8 cellular contexts compared by ENCODE assay signal in the genomic region with DNA sequence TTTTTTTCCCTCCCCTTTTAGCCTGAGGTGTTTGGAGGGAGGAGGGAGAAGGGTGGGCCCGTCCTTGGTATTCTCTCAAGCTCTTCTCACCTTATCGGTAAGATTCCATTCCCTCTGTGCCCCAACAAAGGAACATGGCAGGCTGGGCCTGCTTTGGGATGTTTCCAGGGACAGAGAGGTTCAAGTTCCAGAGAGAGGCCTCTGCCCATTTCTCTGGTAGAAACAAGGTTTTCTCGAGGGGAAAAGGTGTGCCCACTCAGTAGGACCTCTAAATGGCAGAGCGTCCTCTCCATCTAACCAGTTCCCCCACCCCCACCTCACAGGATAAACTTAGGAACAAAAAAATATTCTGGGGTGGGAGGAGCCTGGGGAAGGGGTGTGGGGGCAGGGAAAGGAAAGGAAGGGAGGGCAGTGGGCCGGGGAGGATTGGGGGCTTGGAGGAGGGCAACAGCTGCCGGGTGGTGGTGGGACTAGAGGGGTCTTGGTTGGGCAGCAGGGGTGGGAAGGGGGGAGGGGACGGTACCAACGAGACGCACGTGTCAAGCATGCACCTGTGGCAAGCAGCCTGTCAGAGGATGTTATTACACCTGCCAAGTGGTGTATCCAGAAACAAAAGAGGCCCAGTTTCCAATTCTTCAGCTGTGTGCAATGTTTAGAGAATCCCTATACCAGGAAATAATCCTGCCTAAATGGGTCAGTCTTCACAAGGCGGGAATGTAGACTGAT. TPM values are rescaled to one million over a fixed set of nuclear protein-coding genes. Genes with fewer than 3 reads are reported as not detected.
DNase-seq lines count a peak whose midpoint lies in the region; ATAC-seq, FAIRE-seq and TF ChIP-seq lines count a peak whose summit lies in the region.

No MANE protein-coding gene starts in this region.

- H3K36me3 ChIP-seq in tibial artery = peaks cover 9 to 13% (median 11%) of the 10 kb centered on the region in 3 donors

- H3K27me3 ChIP-seq in mononuclear cell (ENCODE audit: insufficient read depth, low read length) (no peaks in the 10 kb centered on the region), tibial artery (no peaks in the 10 kb centered on the region)

- no peak for TF ChIP-seq EP300 in A549 (IDR thresholded peaks at IDR 0.05)

- 0 out of 6 replicates have a peak, but pooled peaks of 1 of the 2 experiments have one; percentile 1 for ATAC-seq in A549
- no peak for ATAC-seq in GM18909 (IDR thresholded peaks at IDR 0.05; ENCODE audit: poor library complexity, unreplicated experiment)

- H3K4me3 ChIP-seq in A549 = peak overlapping the region; percentile 96
- H3K4me3 ChIP-seq in mononuclear cell (ENCODE audit: low read length) = peak overlapping the region; percentile 99
- peak overlapping the region; percentile 71 to 95 for H3K4me3 ChIP-seq in tibial artery

- POLR2A ChIA-PET in A549 (lab: Yijun Ruan, JAX) (interaction anchor here (1.0 to 6.1 kb wide), 8 partner anchors 20 to 204 kb away, joined by 3 to 51 read pairs (median 11); a partner anchor contains a TSS), RWPE1 (lab: Yijun Ruan, JAX; ENCODE audit: low non-redundant PET) (interaction anchor here (0.9 to 3.0 kb wide), 2 partner anchors 53 to 175 kb away, joined by 4 to 19 read pairs; no protein-coding TSS in a partner anchor)

- intact Hi-C loops in tibial artery (cut with DNase I; ENCODE audit: low total_unique reads) = no loop called here

- CTCF ChIA-PET in A549 (lab: Yijun Ruan, JAX) (interaction anchor here (1.0 to 3.5 kb wide), 13 partner anchors 12 to 184 kb away, joined by 3 to 33 read pairs (median 4); no protein-coding TSS in a partner anchor), RWPE1 (lab: Yijun Ruan, JAX) (interaction anchor here (0.6 to 0.8 kb wide), 3 partner anchors 16 to 54 kb away, joined by 3 to 4 read pairs (median 4); no protein-coding TSS in a partner anchor)

- H3K9me3 ChIP-seq in A549 = no peaks in the 10 kb centered on the region
- no peaks in the 10 kb centered on the region for H3K9me3 ChIP-seq in mononuclear cell (ENCODE audit: low read depth, low read length)
- no peaks in the 10 kb centered on the region for H3K9me3 ChIP-seq in tibial artery

- H3K4me2 ChIP-seq in A549 = peak overlapping the region; percentile 96

- H3K4me1 ChIP-seq in A549 (peaks cover 22% of the 10 kb centered on the region), mononuclear cell (ENCODE audit: insufficient read depth, low read length) (peaks cover 71% of the 10 kb centered on the region), tibial artery (peaks cover 0 to 48% (median 32%) of the 10 kb centered on the region in 4 donors)

- peak; percentile 39 for DNase-seq in A549 (ENCODE audit: low read depth in 1 of 2, low spot score in 1 of 2)
- DNase-seq in GM20000 (ENCODE audit: low spot score) = peak; percentile 22
- no peak for DNase-seq in RWPE1 (ENCODE audit: low spot score)
- peak; percentile 49 for DNase-seq in cerebellar cortex (ENCODE audit: low spot score)
- DNase-seq in tibial artery = peak in 1 of 2 donors; percentile 62
- no peak for DNase-seq in GOT3 (lab: John Stamatoyannopoulos, UW)

- 29% methylated on average over 11 of the region's 11 CpGs for WGBS in A549 (ENCODE audit: missing lambda C conversion rate)

- TF ChIP-seq CTCF in A549 (IDR thresholded peaks at IDR 0.05) (no peak), GM20000 (IDR thresholded peaks at IDR 0.05; ENCODE audit: extremely low read depth, missing control alignments) (no peak), RWPE1 (conservative IDR thresholded peaks at IDR 0.05; ENCODE audit: low read depth) (no peak), tibial artery (IDR thresholded peaks at IDR 0.05) (no peak)

- FAIRE-seq in A549 (lab: Jason Lieb, UNC) = no peak

- peak in 1 of 2 experiments; percentile 12; a peak in 1 of 5 replicates for TF ChIP-seq RAD21 in A549 (conservative IDR thresholded peaks at IDR 0.05 in 1 of 2, IDR thresholded peaks at IDR 0.05 in 1 of 2)

- peak overlapping the region; percentile 96 to 100 for H3K27ac ChIP-seq in A549
- peak overlapping the region; percentile 71 for H3K27ac ChIP-seq in RWPE1
- peak overlapping the region; percentile 94 to 99 for H3K27ac ChIP-seq in tibial artery

- TF ChIP-seq POLR2A in A549 (IDR thresholded peaks at IDR 0.05; ENCODE audit: low read length) = no peak; the same call in 1 of the 2 replicates

TF ChIP-seq in A549, 52 proteins besides CTCF, POLR2A, EP300 and RAD21 (continues in another document):
- TF ChIP-seq ZSCAN20 (CRISPR knock-in tag; IDR thresholded peaks at IDR 0.05) (no peak), NR3C1 (IDR thresholded peaks at IDR 0.05) (no peak), SMC3 (IDR thresholded peaks at IDR 0.05) (0 out of 3 replicates have a peak, but pooled peaks have one; percentile 6), TP53 (CRISPR knock-in tag; IDR thresholded peaks at IDR 0.05) (peak; percentile 62; the same call in 1 of the 2 replicates), ZFP36 (IDR thresholded peaks at IDR 0.05; ENCODE audit: borderline replicate concordance, partially characterized antibody) (no peak), FOSL2 (IDR thresholded peaks at IDR 0.05) (no peak), FOSL2 (CRISPR knock-in tag; IDR thresholded peaks at IDR 0.05) (no peak), MAFK (IDR thresholded peaks at IDR 0.05; ENCODE audit: partially characterized antibody) (no peak), HOXB5 (CRISPR knock-in tag; IDR thresholded peaks at IDR 0.05) (no peak), BHLHE40 (IDR thresholded peaks at IDR 0.05; ENCODE audit: low read depth, low read length) (no peak)
- TF ChIP-seq, protein P1, sequence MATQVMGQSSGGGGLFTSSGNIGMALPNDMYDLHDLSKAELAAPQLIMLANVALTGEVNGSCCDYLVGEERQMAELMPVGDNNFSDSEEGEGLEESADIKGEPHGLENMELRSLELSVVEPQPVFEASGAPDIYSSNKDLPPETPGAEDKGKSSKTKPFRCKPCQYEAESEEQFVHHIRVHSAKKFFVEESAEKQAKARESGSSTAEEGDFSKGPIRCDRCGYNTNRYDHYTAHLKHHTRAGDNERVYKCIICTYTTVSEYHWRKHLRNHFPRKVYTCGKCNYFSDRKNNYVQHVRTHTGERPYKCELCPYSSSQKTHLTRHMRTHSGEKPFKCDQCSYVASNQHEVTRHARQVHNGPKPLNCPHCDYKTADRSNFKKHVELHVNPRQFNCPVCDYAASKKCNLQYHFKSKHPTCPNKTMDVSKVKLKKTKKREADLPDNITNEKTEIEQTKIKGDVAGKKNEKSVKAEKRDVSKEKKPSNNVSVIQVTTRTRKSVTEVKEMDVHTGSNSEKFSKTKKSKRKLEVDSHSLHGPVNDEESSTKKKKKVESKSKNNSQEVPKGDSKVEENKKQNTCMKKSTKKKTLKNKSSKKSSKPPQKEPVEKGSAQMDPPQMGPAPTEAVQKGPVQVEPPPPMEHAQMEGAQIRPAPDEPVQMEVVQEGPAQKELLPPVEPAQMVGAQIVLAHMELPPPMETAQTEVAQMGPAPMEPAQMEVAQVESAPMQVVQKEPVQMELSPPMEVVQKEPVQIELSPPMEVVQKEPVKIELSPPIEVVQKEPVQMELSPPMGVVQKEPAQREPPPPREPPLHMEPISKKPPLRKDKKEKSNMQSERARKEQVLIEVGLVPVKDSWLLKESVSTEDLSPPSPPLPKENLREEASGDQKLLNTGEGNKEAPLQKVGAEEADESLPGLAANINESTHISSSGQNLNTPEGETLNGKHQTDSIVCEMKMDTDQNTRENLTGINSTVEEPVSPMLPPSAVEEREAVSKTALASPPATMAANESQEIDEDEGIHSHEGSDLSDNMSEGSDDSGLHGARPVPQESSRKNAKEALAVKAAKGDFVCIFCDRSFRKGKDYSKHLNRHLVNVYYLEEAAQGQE (IDR thresholded peaks at IDR 0.05) = peak; percentile 23; the same call in 1 of the 2 replicates
- TF ChIP-seq, protein P2, sequence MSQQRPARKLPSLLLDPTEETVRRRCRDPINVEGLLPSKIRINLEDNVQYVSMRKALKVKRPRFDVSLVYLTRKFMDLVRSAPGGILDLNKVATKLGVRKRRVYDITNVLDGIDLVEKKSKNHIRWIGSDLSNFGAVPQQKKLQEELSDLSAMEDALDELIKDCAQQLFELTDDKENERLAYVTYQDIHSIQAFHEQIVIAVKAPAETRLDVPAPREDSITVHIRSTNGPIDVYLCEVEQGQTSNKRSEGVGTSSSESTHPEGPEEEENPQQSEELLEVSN (IDR thresholded peaks at IDR 0.05; ENCODE audit: borderline replicate concordance, low read depth) = peak; percentile 51; the same call in 1 of the 2 replicates
- TF ChIP-seq, protein P3, sequence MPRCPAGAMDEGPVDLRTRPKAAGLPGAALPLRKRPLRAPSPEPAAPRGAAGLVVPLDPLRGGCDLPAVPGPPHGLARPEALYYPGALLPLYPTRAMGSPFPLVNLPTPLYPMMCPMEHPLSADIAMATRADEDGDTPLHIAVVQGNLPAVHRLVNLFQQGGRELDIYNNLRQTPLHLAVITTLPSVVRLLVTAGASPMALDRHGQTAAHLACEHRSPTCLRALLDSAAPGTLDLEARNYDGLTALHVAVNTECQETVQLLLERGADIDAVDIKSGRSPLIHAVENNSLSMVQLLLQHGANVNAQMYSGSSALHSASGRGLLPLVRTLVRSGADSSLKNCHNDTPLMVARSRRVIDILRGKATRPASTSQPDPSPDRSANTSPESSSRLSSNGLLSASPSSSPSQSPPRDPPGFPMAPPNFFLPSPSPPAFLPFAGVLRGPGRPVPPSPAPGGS (IDR thresholded peaks at IDR 0.05) = no peak
- TF ChIP-seq, protein P4, sequence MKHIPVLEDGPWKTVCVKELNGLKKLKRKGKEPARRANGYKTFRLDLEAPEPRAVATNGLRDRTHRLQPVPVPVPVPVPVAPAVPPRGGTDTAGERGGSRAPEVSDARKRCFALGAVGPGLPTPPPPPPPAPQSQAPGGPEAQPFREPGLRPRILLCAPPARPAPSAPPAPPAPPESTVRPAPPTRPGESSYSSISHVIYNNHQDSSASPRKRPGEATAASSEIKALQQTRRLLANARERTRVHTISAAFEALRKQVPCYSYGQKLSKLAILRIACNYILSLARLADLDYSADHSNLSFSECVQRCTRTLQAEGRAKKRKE (CRISPR knock-in tag; IDR thresholded peaks at IDR 0.05; ENCODE audit: low read depth) = no peak

RNA-seq across cellular contexts. Expression of a gene that starts 2.1 kb away (rescaled TPM):
- polyA plus RNA-seq in A549 (2011; rRNA removed) = 86.8 and 134 TPM in 2 replicates
- 207 and 256 TPM in 2 replicates for polyA plus RNA-seq in A549 (2012; cell fraction: cytosol; rRNA removed)
- polyA plus RNA-seq in A549 (2012; cell fraction: nucleus; rRNA removed) = 280 and 285 TPM in 2 replicates
- 284 to 310 TPM (median 304 TPM) in 3 replicates for polyA plus RNA-seq in A549 (2017; fragmentation: RNase III; extraction: RNeasy Plus Mini Kit Qiagen cat#74134 plus additional on column Dnase treatment)
- 92.8 and 115 TPM in 2 replicates for polyA minus RNA-seq in A549 (2011; rRNA and poly(A)+ RNA removed)
- 91.0 TPM for total RNA-seq in mononuclear cell

Comparison
In these comparisons a context has a peak if more than half of its experiments do, and no peak if none do; other contexts are left out.
1. DNase-seq: peak in A549 (2 of 2), GM20000 (single experiment) and cerebellar cortex (single experiment); none in RWPE1 (single experiment) and GOT3 (single experiment).
2. Peak in every context shown above with its lines, with median percentiles within 50 percentile points of each other: H3K27ac ChIP-seq and H3K4me3 ChIP-seq.